1 cellular context compared by ENCODE assay signal in genomic region chr7:99438573-99439480, GRCh38.
TF ChIP-seq lines count a peak whose summit lies in the region.

TSS of gene CPSF4 (plus strand) at chr7:99438943. CDS start at chr7:99439083, 140 bp downstream.
A gene with protein sequence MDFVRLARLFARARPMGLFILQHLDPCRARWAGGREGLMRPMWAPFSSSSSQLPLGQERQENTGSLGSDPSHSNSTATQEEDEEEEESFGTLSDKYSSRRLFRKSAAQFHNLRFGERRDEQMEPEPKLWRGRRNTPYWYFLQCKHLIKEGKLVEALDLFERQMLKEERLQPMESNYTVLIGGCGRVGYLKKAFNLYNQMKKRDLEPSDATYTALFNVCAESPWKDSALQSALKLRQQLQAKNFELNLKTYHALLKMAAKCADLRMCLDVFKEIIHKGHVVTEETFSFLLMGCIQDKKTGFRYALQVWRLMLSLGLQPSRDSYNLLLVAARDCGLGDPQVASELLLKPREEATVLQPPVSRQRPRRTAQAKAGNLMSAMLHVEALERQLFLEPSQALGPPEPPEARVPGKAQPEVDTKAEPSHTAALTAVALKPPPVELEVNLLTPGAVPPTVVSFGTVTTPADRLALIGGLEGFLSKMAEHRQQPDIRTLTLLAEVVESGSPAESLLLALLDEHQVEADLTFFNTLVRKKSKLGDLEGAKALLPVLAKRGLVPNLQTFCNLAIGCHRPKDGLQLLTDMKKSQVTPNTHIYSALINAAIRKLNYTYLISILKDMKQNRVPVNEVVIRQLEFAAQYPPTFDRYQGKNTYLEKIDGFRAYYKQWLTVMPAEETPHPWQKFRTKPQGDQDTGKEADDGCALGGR (minus strand): TSS chr7:99438798. CDS start chr7:99435242, 3,556 bp downstream.

TF ChIP-seq in K562, 482 proteins besides CTCF, POLR2A, EP300 and RAD21 (continued from another document):
- TF ChIP-seq ZNF253 (CRISPR knock-in tag; conservative IDR thresholded peaks at IDR 0.05) = no peak
- TF ChIP-seq ETS1 (conservative IDR thresholded peaks at IDR 0.05; ENCODE audit: control insufficient read depth, low read depth, low read length) = peak; percentile 93
- TF ChIP-seq, protein P1, sequence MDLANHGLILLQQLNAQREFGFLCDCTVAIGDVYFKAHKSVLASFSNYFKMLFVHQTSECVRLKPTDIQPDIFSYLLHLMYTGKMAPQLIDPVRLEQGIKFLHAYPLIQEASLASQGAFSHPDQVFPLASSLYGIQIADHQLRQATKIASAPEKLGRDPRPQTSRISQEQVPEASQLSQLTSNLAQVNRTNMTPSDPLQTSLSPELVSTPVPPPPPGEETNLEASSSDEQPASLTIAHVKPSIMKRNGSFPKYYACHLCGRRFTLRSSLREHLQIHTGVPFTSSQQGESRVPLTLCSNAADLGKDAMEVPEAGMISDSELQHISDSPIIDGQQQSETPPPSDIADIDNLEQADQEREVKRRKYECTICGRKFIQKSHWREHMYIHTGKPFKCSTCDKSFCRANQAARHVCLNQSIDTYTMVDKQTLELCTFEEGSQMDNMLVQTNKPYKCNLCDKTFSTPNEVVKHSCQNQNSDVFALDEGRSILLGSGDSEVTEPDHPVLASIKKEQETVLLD (IDR thresholded peaks at IDR 0.05) = peak; percentile 52; the same call in 1 of the 2 replicates
- peak; percentile 53 for TF ChIP-seq RBM39 (optimal IDR thresholded peaks at IDR 0.05; ENCODE audit: low read depth, low read length)
- TF ChIP-seq, protein P2, sequence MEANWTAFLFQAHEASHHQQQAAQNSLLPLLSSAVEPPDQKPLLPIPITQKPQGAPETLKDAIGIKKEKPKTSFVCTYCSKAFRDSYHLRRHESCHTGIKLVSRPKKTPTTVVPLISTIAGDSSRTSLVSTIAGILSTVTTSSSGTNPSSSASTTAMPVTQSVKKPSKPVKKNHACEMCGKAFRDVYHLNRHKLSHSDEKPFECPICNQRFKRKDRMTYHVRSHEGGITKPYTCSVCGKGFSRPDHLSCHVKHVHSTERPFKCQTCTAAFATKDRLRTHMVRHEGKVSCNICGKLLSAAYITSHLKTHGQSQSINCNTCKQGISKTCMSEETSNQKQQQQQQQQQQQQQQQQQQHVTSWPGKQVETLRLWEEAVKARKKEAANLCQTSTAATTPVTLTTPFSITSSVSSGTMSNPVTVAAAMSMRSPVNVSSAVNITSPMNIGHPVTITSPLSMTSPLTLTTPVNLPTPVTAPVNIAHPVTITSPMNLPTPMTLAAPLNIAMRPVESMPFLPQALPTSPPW (CRISPR knock-in tag; IDR thresholded peaks at IDR 0.05) = peak; percentile 72
- no peak for TF ChIP-seq YBX1 (IDR thresholded peaks at IDR 0.05)
- no peak for TF ChIP-seq NFATC3 (IDR thresholded peaks at IDR 0.05)
